ENCODE assay signal across 8 cellular contexts in genomic region chr12:121132601-121133481, GRCh38. TPM values are rescaled to one million over a fixed set of nuclear protein-coding genes. Genes with fewer than 3 reads are reported as not detected.
A peak's percentile ranks its signal among the peaks of the same experiment; 100 is the strongest.
DNase-seq lines count a peak whose midpoint lies in the region; ATAC-seq and TF ChIP-seq lines count a peak whose summit lies in the region.

TSS of gene P2RX7 (plus strand) at chr12:121132876. CDS start at chr12:121132971, 95 bp downstream.

- no peaks in the 10 kb centered on the region for H3K36me3 ChIP-seq in BJ (ENCODE audit: control insufficient read depth, insufficient read depth, low read length)

- POLR2A ChIA-PET in BJ (lab: Charles Lee) = no interaction called here

- TF ChIP-seq CTCF in BJ (IDR thresholded peaks at IDR 0.05; ENCODE audit: insufficient read depth, low read depth, low read length) = peak; percentile 27; the same call in 1 of the 2 replicates

- DNase-seq in BJ (ENCODE audit: low read depth) = peak; percentile 19
- DNase-seq in NCI-H2107 (lab: John Stamatoyannopoulos, UW) = peak; percentile 51
- peak; percentile 19 for DNase-seq in activated CD4-positive, alpha-beta T cell treated with anti-CD3 and anti-CD28 coated beads for 1 hour
- DNase-seq in dermis microvascular lymphatic vessel endothelial cell (ENCODE audit: low read depth in 2 of 2) = peak; percentile 43 to 78
- peak; percentile 79 for DNase-seq in left kidney (ENCODE audit: low read depth, low spot score)
- peak; percentile 17 for DNase-seq in stimulated activated CD4-positive, alpha-beta T cell treated with anti-CD3 and anti-CD28 coated beads, Interleukin-2, amount 100 ng/mL, for 4 hours (ENCODE audit: low read depth)

- CTCF ChIA-PET in BJ (lab: Yijun Ruan, JAX) = interaction anchor here (0.6 to 1.0 kb wide), 5 partner anchors 18 to 128 kb away, joined by 3 to 5 read pairs (median 3); no protein-coding TSS in a partner anchor

- no peaks in the 10 kb centered on the region for H3K27me3 ChIP-seq in BJ (ENCODE audit: control insufficient read depth, insufficient read depth, low read length)

- H3K4me3 ChIP-seq in BJ (ENCODE audit: low read depth, low read length) = peak within 1 kb of the TSS; percentile 36

- ATAC-seq in GM21447 (IDR thresholded peaks at IDR 0.05; ENCODE audit: unreplicated experiment) (peak; percentile 33), HG03442 (IDR thresholded peaks at IDR 0.05; ENCODE audit: unreplicated experiment) (no peak)

RNA-seq across cellular contexts. Expression of gene P2RX7, which starts in this region (rescaled TPM):
- polyA plus RNA-seq in BJ (2011; rRNA removed) = 0.13 and 0.20 TPM in 2 replicates
- 0.05 and 0.46 TPM in 2 replicates for polyA minus RNA-seq in BJ (2011; rRNA and poly(A)+ RNA removed)
- total RNA-seq in dermis microvascular lymphatic vessel endothelial cell = 3.9 and 6.4 TPM in 2 replicates

Comparison
In these comparisons a context has a peak if more than half of its experiments do, and no peak if none do; other contexts are left out.
1. Peak in DNase-seq and H3K4me3 ChIP-seq in BJ; RNA of the gene not detected or under 1 TPM.
2. DNase-seq: peak in every context shown above with its lines; median percentile 79 in left kidney; 60 in dermis microvascular lymphatic vessel endothelial cell; 51 in NCI-H2107; 19 in BJ; 19 in activated CD4-positive, alpha-beta T cell treated with anti-CD3 and anti-CD28 coated beads for 1 hour; 17 in stimulated activated CD4-positive, alpha-beta T cell treated with anti-CD3 and anti-CD28 coated beads, Interleukin-2, amount 100 ng/mL, for 4 hours.